In the genomic region with DNA sequence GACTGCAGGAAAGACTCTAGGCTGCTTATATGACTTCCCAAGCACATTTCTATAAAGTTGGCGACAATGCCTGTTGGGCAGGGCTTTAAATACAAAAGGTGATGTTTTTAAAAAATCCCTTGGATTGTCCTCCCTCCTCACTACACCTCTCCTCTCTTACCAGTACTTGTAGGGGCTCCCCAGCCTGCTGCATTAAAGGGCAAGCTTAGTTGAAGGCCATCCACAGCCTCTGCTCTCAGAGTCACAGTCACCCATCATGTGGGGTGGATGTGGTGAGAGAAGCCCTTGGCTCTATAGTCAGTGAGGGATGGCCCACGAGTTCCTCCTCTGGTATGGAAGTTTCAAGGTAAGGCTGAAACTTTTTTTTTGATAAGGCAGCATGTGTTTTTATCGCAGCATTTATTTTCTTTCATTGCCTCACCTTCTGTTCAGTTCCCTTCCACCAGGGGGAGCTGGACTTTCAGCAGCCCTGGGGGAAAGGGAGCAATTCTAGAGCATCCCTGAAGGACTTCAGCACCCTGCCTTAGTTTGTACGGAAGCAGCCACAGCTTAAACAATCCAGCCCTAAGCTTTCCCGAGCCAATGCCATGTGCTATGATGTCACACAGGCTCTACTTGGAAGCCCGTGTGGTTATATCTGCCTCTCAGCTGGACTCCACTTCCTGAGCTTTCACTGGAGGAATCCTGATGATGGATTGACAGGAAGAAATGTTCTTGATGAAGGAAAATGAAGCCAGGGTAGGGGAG, we compare ENCODE assay signal across 8 cellular contexts.
DNase-seq lines count a peak whose midpoint lies in the region; ATAC-seq and TF ChIP-seq lines count a peak whose summit lies in the region.

No MANE protein-coding gene starts in this region.

- no peaks in the 10 kb centered on the region for H4K20me1 ChIP-seq in GM23338 (replicated peaks; ENCODE audit: insufficient read depth)

- DNase-seq in activated naive CD4-positive, alpha-beta T cell treated with Interleukin-2 at 50 U/mL for 16 hours: peak; percentile 9
- DNase-seq in activated naive CD4-positive, alpha-beta T cell (lab: John Stamatoyannopoulos, UW): no peak
- DNase-seq in GM23338 (ENCODE audit: low spot score) (peak; percentile 86), M059J (ENCODE audit: low read depth) (peak; percentile 27), foreskin fibroblast (peak; percentile 5 to 36), occipital lobe (lab: John Stamatoyannopoulos, UW) (no peak)
- DNase-seq in activated CD4-positive, alpha-beta T cell treated with anti-CD3 and anti-CD28 coated beads, Interleukin-2, amount 50 U/mL, for 1 hour: peak; percentile 15
- peak; percentile 27 to 31 for DNase-seq in stimulated activated CD4-positive, alpha-beta T cell treated with anti-CD3 and anti-CD28 coated beads, Interleukin-2, amount 100 ng/mL, for 48 hours

- peaks cover 9% of the 10 kb centered on the region for H3K4me1 ChIP-seq in GM23338 (ENCODE audit: insufficient read depth)

- TF ChIP-seq CTCF in GM23338 (conservative IDR thresholded peaks at IDR 0.05; ENCODE audit: low read depth in 2 of 2) (peak; percentile 91 to 94), foreskin fibroblast (IDR thresholded peaks at IDR 0.05; ENCODE audit: low read depth, low read length) (peak; percentile 77)

- no peak overlapping the region for H3K4me3 Mint-ChIP-seq in GM23338

- H3K27me3 Mint-ChIP-seq in GM23338 (ENCODE audit: insufficient read depth, low read depth, poor library complexity): peaks cover 1% of the 10 kb centered on the region

- no peak overlapping the region for H3K4me2 ChIP-seq in GM23338

- H3K36me3 Mint-ChIP-seq in GM23338 (ENCODE audit: low read depth): no peaks in the 10 kb centered on the region

- no peaks in the 10 kb centered on the region for H3F3A ChIP-seq in GM23338 (replicated peaks; ENCODE audit: low read depth)

- H3K79me2 ChIP-seq in GM23338 (replicated peaks; ENCODE audit: insufficient read depth): no peaks in the 10 kb centered on the region

- no peaks in the 10 kb centered on the region for H3K36me3 ChIP-seq in GM23338 (ENCODE audit: insufficient read depth)

- peaks cover 4% of the 10 kb centered on the region; the same call in 2 of the 3 replicates for H3K4me1 Mint-ChIP-seq in GM23338

- H3K27ac Mint-ChIP-seq in GM23338: no peak overlapping the region; the same call in 1 of the 2 replicates

- no peaks in the 10 kb centered on the region for H3K27me3 ChIP-seq in GM23338 (ENCODE audit: insufficient read depth)

- ATAC-seq in GM23338: peak; percentile 98

- peak overlapping the region; percentile 78; the same call in 1 of the 2 replicates for H2AFZ ChIP-seq in GM23338

- H3K9me3 Mint-ChIP-seq in GM23338: no peaks in the 10 kb centered on the region

- H3K4me3 ChIP-seq in GM23338 (no peak overlapping the region), foreskin fibroblast (ENCODE audit: low read depth in 1 of 2, low read length in 2 of 2) (no peak overlapping the region)

- H3K27ac ChIP-seq in GM23338 (ENCODE audit: low read depth): no peak overlapping the region

- H3K9me2 ChIP-seq in GM23338 (ENCODE audit: insufficient read depth): peaks cover 5% of the 10 kb centered on the region; the same call in 1 of the 2 replicates

TF ChIP-seq in GM23338, 12 proteins besides CTCF, POLR2A, EP300 and RAD21:
- TF ChIP-seq, protein P1, sequence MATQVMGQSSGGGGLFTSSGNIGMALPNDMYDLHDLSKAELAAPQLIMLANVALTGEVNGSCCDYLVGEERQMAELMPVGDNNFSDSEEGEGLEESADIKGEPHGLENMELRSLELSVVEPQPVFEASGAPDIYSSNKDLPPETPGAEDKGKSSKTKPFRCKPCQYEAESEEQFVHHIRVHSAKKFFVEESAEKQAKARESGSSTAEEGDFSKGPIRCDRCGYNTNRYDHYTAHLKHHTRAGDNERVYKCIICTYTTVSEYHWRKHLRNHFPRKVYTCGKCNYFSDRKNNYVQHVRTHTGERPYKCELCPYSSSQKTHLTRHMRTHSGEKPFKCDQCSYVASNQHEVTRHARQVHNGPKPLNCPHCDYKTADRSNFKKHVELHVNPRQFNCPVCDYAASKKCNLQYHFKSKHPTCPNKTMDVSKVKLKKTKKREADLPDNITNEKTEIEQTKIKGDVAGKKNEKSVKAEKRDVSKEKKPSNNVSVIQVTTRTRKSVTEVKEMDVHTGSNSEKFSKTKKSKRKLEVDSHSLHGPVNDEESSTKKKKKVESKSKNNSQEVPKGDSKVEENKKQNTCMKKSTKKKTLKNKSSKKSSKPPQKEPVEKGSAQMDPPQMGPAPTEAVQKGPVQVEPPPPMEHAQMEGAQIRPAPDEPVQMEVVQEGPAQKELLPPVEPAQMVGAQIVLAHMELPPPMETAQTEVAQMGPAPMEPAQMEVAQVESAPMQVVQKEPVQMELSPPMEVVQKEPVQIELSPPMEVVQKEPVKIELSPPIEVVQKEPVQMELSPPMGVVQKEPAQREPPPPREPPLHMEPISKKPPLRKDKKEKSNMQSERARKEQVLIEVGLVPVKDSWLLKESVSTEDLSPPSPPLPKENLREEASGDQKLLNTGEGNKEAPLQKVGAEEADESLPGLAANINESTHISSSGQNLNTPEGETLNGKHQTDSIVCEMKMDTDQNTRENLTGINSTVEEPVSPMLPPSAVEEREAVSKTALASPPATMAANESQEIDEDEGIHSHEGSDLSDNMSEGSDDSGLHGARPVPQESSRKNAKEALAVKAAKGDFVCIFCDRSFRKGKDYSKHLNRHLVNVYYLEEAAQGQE (IDR thresholded peaks at IDR 0.05; ENCODE audit: unreplicated experiment): no peak
- TF ChIP-seq CREB1 (CRISPR knock-in tag; IDR thresholded peaks at IDR 0.05; ENCODE audit: low read depth) (0 out of 2 replicates have a peak, but pooled peaks have one; percentile 21), STAT1 (IDR thresholded peaks at IDR 0.05; ENCODE audit: unreplicated experiment) (no peak)

Comparison
In these comparisons a context has a peak if more than half of its experiments do, and no peak if none do; other contexts are left out.
1. DNase-seq: peak in activated naive CD4-positive, alpha-beta T cell treated with Interleukin-2 at 50 U/mL for 16 hours (single experiment), GM23338 (single experiment), M059J (single experiment), activated CD4-positive, alpha-beta T cell treated with anti-CD3 and anti-CD28 coated beads, Interleukin-2, amount 50 U/mL, for 1 hour (single experiment), foreskin fibroblast (2 of 2) and stimulated activated CD4-positive, alpha-beta T cell treated with anti-CD3 and anti-CD28 coated beads, Interleukin-2, amount 100 ng/mL, for 48 hours (2 of 2); none in activated naive CD4-positive, alpha-beta T cell (0 of 4) and occipital lobe (single experiment).